32 cellular contexts compared by ENCODE assay signal in the genomic region with DNA sequence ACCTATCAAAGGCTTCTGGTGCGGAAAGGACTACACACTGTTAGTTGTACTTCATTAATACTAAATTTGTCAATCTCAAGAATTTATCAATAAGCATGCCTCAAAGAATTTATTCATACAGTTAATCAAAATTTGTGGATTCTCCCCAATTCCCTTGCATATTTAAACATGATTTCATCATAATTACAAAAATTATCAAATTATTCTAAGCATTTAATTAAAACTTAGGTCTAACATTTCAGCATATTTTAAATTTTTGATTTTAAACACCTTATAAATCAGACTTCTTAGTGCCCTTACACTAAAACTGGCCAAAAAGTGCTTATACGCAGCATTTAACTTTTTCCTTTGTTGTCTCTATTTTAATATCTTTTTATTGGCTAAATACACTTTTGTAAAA. TPM values are rescaled to one million over a fixed set of nuclear protein-coding genes. Genes with fewer than 3 reads are reported as not detected.
"Had no signal": no experiment of that assay in that cellular context is flagged by ENCODE, and none has a peak within 500 bp of the region (broad histone marks: within the 10 kb centered on the region; RNA-seq: fewer than 3 reads in every experiment).

No MANE protein-coding gene starts in this region.

- H3K4me1 ChIP-seq: parathyroid adenoma, psoas muscle, spleen, suprapubic skin, testis, tibial artery, transverse colon, upper lobe of right lung, uterus had no signal

- H3K9ac ChIP-seq: parathyroid adenoma had no signal

- H3K4me3 ChIP-seq: ovary, psoas muscle, skin epidermis, smooth muscle cell, spleen, suprapubic skin, testis, tibial artery, transverse colon, upper lobe of right lung, uterus had no signal

- H3K79me2 ChIP-seq: parathyroid adenoma had no signal

- H3K27ac ChIP-seq: neutrophil, ovary, parathyroid adenoma, psoas muscle, skin epidermis, spleen, suprapubic skin, testis, tibial artery, transverse colon, upper lobe of right lung, uterus had no signal

- H3K27me3 ChIP-seq: neutrophil, ovary, spleen, suprapubic skin, testis, tibial artery, transverse colon, upper lobe of right lung, uterus had no signal

- H3K4me2 ChIP-seq: smooth muscle cell had no signal

- H3K36me3 ChIP-seq: ovary, uterus had no signal

- DNase-seq: naive thymus-derived CD8-positive, alpha-beta T cell; nephron progenitor cell; nucleus accumbens; ovary; posterior cingulate gyrus; psoas muscle; right cardiac atrium; spleen; stimulated activated CD4-positive, alpha-beta T cell treated with anti-CD3 and anti-CD28 coated beads, Interleukin-12 subunit alpha, Interleukin-12 subunit beta, amount 100 ng/mL, for 4 hours; stimulated activated CD4-positive, alpha-beta T cell treated with anti-CD3 and anti-CD28 coated beads, Interleukin-1b, Interleukin-23, amount 100 ng/mL, for 48 hours; stimulated activated CD4-positive, alpha-beta T cell treated with anti-CD3 and anti-CD28 coated beads, Interleukin-4, amount 100 ng/mL, for 1 hour; stimulated activated CD4-positive, alpha-beta T cell treated with anti-CD3 and anti-CD28 coated beads, Interleukin-4, amount 100 ng/mL, for 4 hours; stimulated activated CD8-positive, alpha-beta memory T cell treated with anti-CD3 and anti-CD28 coated beads, Interleukin-4, amount 100 ng/mL, for 48 hours; stimulated activated naive CD4-positive, alpha-beta T cell; stimulated activated naive CD8-positive, alpha-beta T cell treated with anti-CD3 and anti-CD28 coated beads, Interleukin-15, amount 100 ng/mL, for 72 hours; stimulated activated naive CD8-positive, alpha-beta T cell treated with anti-CD3 and anti-CD28 coated beads, Interleukin-15, Interleukin-2, amounts not matched to agents 100 U/mL and 50 U/mL, for 24 hours; substantia nigra; testis; tibial artery; transverse colon; upper lobe of right lung; uterus had no signal

- H2AFZ ChIP-seq: parathyroid adenoma had no signal

- ATAC-seq: naive thymus-derived CD8-positive, alpha-beta T cell; natural killer cell treated with Interleukin-12 subunit alpha and Interleukin-12 subunit beta and Interleukin-15 and Interleukin-18, amount 100 ng/mL, for 72 hours; psoas muscle; right cardiac atrium; sciatic nerve; stimulated activated memory B cell treated with anti-CD40 and anti-IgM and Interleukin-4, amounts not matched to agents 10 μg/mL and 1 μg/mL and 100 μg/mL, for 72 hours; stimulated activated naive CD8-positive, alpha-beta T cell treated with anti-CD3 and anti-CD28 coated beads, Interleukin-15, amount 100 ng/mL, for 72 hours; stimulated activated naive CD8-positive, alpha-beta T cell treated with anti-CD3 and anti-CD28 coated beads, Interleukin-15, Interleukin-2, amounts not matched to agents 100 U/mL and 50 U/mL, for 24 hours; upper lobe of right lung had no signal

- H3K9me3 ChIP-seq: neutrophil, ovary, psoas muscle, spleen, suprapubic skin, testis, tibial artery, transverse colon, upper lobe of right lung, uterus had no signal

RNA-seq across cellular contexts. Expression of gene SERPIND1, which starts 13.8 kb away (rescaled TPM):
- total RNA-seq: naive thymus-derived CD8-positive, alpha-beta T cell; neural crest cell; psoas muscle; renal cortical epithelial cell; smooth muscle cell; transverse colon had no signal
- polyA plus RNA-seq: naive thymus-derived CD8-positive, alpha-beta T cell had no signal
